In genomic region chr17:28993645-28994426, GRCh38 we compare ENCODE assay signal across 1 cellular context.
A peak's percentile ranks its signal among the peaks of the same experiment; 100 is the strongest.
TF ChIP-seq lines count a peak whose summit lies in the region.

No MANE protein-coding gene starts in this region.

TF ChIP-seq in HepG2, 621 proteins besides CTCF, POLR2A, EP300 and RAD21 (continued from another document):
- TF ChIP-seq ZNF609 (CRISPR knock-in tag; IDR thresholded peaks at IDR 0.05; ENCODE audit: borderline replicate concordance) (no peak), MEF2D (CRISPR knock-in tag; IDR thresholded peaks at IDR 0.05) (0 out of 2 replicates have a peak, but pooled peaks have one; percentile 30), RFX5 (IDR thresholded peaks at IDR 0.05; ENCODE audit: low read depth, low read length) (no peak), ZMAT3 (CRISPR knock-in tag; conservative IDR thresholded peaks at IDR 0.05) (0 out of 2 replicates have a peak, but pooled peaks have one; percentile 67), MIER3 (CRISPR knock-in tag; IDR thresholded peaks at IDR 0.05; ENCODE audit: borderline replicate concordance) (no peak), ZSCAN5A (CRISPR knock-in tag; IDR thresholded peaks at IDR 0.05; ENCODE audit: borderline replicate concordance) (no peak), ZNF362 (CRISPR knock-in tag; IDR thresholded peaks at IDR 0.05; ENCODE audit: borderline replicate concordance) (no peak), IKZF4 (CRISPR knock-in tag; IDR thresholded peaks at IDR 0.05; ENCODE audit: borderline replicate concordance, low read depth, not compliant biosample characterization) (no peak), CHD2 (IDR thresholded peaks at IDR 0.05; ENCODE audit: low read depth, low read length) (no peak), POLR2G (IDR thresholded peaks at IDR 0.05; ENCODE audit: low read depth, low read length) (no peak), ZNF256 (CRISPR knock-in tag; conservative IDR thresholded peaks at IDR 0.05) (no peak), PRMT3 (CRISPR knock-in tag; IDR thresholded peaks at IDR 0.05; ENCODE audit: borderline replicate concordance, low read depth) (no peak), HNF4G (IDR thresholded peaks at IDR 0.05; ENCODE audit: borderline replicate concordance, low read depth, low read length) (peak; percentile 46; the same call in 1 of the 2 replicates), HNF4G (CRISPR knock-in tag; IDR thresholded peaks at IDR 0.05; ENCODE audit: borderline replicate concordance, low read depth) (no peak; the same call in 1 of the 2 replicates), AGO1 (IDR thresholded peaks at IDR 0.05; ENCODE audit: low read depth, low read length, poor library complexity, severe bottlenecking) (no peak), PBX3 (CRISPR knock-in tag; IDR thresholded peaks at IDR 0.05; ENCODE audit: borderline replicate concordance) (no peak), ZNF776 (CRISPR knock-in tag; IDR thresholded peaks at IDR 0.05) (no peak), ZBTB37 (CRISPR knock-in tag; IDR thresholded peaks at IDR 0.05) (no peak), MLX (CRISPR knock-in tag; IDR thresholded peaks at IDR 0.05) (peak; percentile 71), ZNF780A (CRISPR knock-in tag; IDR thresholded peaks at IDR 0.05) (no peak)
